18 cellular contexts compared by ENCODE assay signal in genomic region chr2:29066271-29066860, GRCh38. TPM values are rescaled to one million over a fixed set of nuclear protein-coding genes. Genes with fewer than 3 reads are reported as not detected.
DNase-seq lines count a peak whose midpoint lies in the region; ATAC-seq and TF ChIP-seq lines count a peak whose summit lies in the region.
"Had no signal": no experiment of that assay in that cellular context is flagged by ENCODE, and none has a peak within 500 bp of the region (broad histone marks: within the 10 kb centered on the region; RNA-seq: fewer than 3 reads in every experiment).

No MANE protein-coding gene starts in this region.

- no peaks in the 10 kb centered on the region for H3K27me3 ChIP-seq in left ventricle myocardium inferior (ENCODE audit: low read depth)
- no peaks in the 10 kb centered on the region for H3K27me3 ChIP-seq in esophagus (ENCODE audit: control insufficient read depth in 1 of 2, insufficient read depth in 2 of 2, low read length in 2 of 2)
- H3K27me3 ChIP-seq in mesenchymal stem cell (ENCODE audit: control insufficient read depth in 1 of 2, insufficient read depth in 1 of 2, low read length in 2 of 2): no peaks in the 10 kb centered on the region

- no peaks in the 10 kb centered on the region for H3K4me1 Mint-ChIP-seq in natural killer cell treated with Interleukin-12 subunit alpha and Interleukin-12 subunit beta and Interleukin-15 and Interleukin-18, amount 100 ng/mL, for 72 hours (ENCODE audit: low read depth in 2 of 2)
- H3K4me1 Mint-ChIP-seq: memory B cell had no signal

- H3K27me3 Mint-ChIP-seq in natural killer cell treated with Interleukin-12 subunit alpha and Interleukin-12 subunit beta and Interleukin-15 and Interleukin-18, amount 100 ng/mL, for 72 hours: no peaks in the 10 kb centered on the region
- H3K27me3 Mint-ChIP-seq: memory B cell had no signal

- no peak overlapping the region for H4K8ac ChIP-seq in mesenchymal stem cell (ENCODE audit: low read length)

- H3K27ac ChIP-seq in left ventricle myocardium inferior (replicated peaks) (no peak overlapping the region), esophagus (ENCODE audit: low read depth in 2 of 2, low read length in 1 of 2) (peak overlapping the region; percentile 81 to 99), mesenchymal stem cell (ENCODE audit: low read length, poor library complexity, severe bottlenecking) (no peak overlapping the region)
- H3K27ac ChIP-seq: A549, thoracic aorta had no signal

- no peaks in the 10 kb centered on the region for H3K9me3 ChIP-seq in left ventricle myocardium inferior (replicated peaks)
- H3K9me3 ChIP-seq in esophagus (ENCODE audit: control insufficient read depth in 2 of 2, insufficient read depth in 1 of 2, low read depth in 1 of 2, low read length in 1 of 2): no peaks in the 10 kb centered on the region
- no peaks in the 10 kb centered on the region for H3K9me3 ChIP-seq in mesenchymal stem cell (ENCODE audit: control insufficient read depth, low read length)
- H3K9me3 ChIP-seq: A549, thoracic aorta had no signal

- H3K18ac ChIP-seq in mesenchymal stem cell (ENCODE audit: low read depth in 1 of 2, low read length in 2 of 2): no peak overlapping the region

- H3K14ac ChIP-seq in mesenchymal stem cell (ENCODE audit: low read length in 2 of 2): no peak overlapping the region

- 48 to 61% methylated on average over 8 of the region's 8 CpGs for WGBS in esophagus, 2 donors
- 96% methylated on average over 8 of the region's 8 CpGs for whole genome bisulfite sequencing in mesenchymal stem cell

- H3K4me1 ChIP-seq in left ventricle myocardium inferior: peaks cover 12% of the 10 kb centered on the region
- peaks cover 13 to 36% of the 10 kb centered on the region in 2 donors for H3K4me1 ChIP-seq in esophagus (ENCODE audit: control insufficient read depth in 2 of 2, insufficient read depth in 2 of 2, low read length in 1 of 2)
- peaks cover 2% of the 10 kb centered on the region for H3K4me1 ChIP-seq in mesenchymal stem cell (ENCODE audit: control insufficient read depth, insufficient read depth, low read depth, low read length)
- H3K4me1 ChIP-seq: A549 had no signal

- no peak overlapping the region for H2AK5ac ChIP-seq in mesenchymal stem cell (ENCODE audit: low read length, severe bottlenecking)

- H3K36me3 Mint-ChIP-seq in natural killer cell treated with Interleukin-12 subunit alpha and Interleukin-12 subunit beta and Interleukin-15 and Interleukin-18, amount 100 ng/mL, for 72 hours: no peaks in the 10 kb centered on the region
- H3K36me3 Mint-ChIP-seq: memory B cell had no signal

- H3K9ac ChIP-seq in mesenchymal stem cell (ENCODE audit: low read length): no peak overlapping the region

- intact Hi-C loops in Right ventricle myocardium superior (cut with DNase I) (no loop called here), left ventricle myocardium inferior (cut with micrococcal nuclease) (no loop called here)

- no peaks in the 10 kb centered on the region for H3K9me3 Mint-ChIP-seq in natural killer cell treated with Interleukin-12 subunit alpha and Interleukin-12 subunit beta and Interleukin-15 and Interleukin-18, amount 100 ng/mL, for 72 hours
- H3K9me3 Mint-ChIP-seq: memory B cell had no signal

- no peak overlapping the region for H2BK5ac ChIP-seq in mesenchymal stem cell (ENCODE audit: low read depth, low read length, poor library complexity, severe bottlenecking)

- H4K91ac ChIP-seq in mesenchymal stem cell (ENCODE audit: low read length): no peak overlapping the region

- H3K36me3 ChIP-seq in left ventricle myocardium inferior (no peaks in the 10 kb centered on the region), esophagus (ENCODE audit: control insufficient read depth in 2 of 2, insufficient read depth in 2 of 2, low read length in 1 of 2) (no peaks in the 10 kb centered on the region), mesenchymal stem cell (ENCODE audit: control insufficient read depth in 1 of 2, insufficient read depth in 2 of 2, low read depth in 1 of 2, low read length in 2 of 2) (no peaks in the 10 kb centered on the region)
- H3K36me3 ChIP-seq: thoracic aorta had no signal

- no peak overlapping the region for H3K4me3 Mint-ChIP-seq in natural killer cell treated with Interleukin-12 subunit alpha and Interleukin-12 subunit beta and Interleukin-15 and Interleukin-18, amount 100 ng/mL, for 72 hours
- H3K4me3 Mint-ChIP-seq: memory B cell had no signal

- H3K27ac Mint-ChIP-seq in natural killer cell treated with Interleukin-12 subunit alpha and Interleukin-12 subunit beta and Interleukin-15 and Interleukin-18, amount 100 ng/mL, for 72 hours: no peak overlapping the region
- H3K27ac Mint-ChIP-seq: memory B cell, progenitor cell of endocrine pancreas had no signal

- no peak overlapping the region for H2BK120ac ChIP-seq in mesenchymal stem cell (ENCODE audit: low read depth, low read length)

- no peak for DNase-seq in Right ventricle myocardium superior
- no peak for DNase-seq in left ventricle myocardium inferior
- peak; percentile 45 for DNase-seq in mesenchymal stem cell
- DNase-seq in activated CD8-positive, alpha-beta memory T cell treated with anti-CD3 and anti-CD28 coated beads, Interleukin-2, amount 50 U/mL, for 4 hours: no peak
- no peak for DNase-seq in natural killer cell treated with Interleukin-12 subunit alpha and Interleukin-12 subunit beta and Interleukin-15 and Interleukin-18, amount 100 ng/mL, for 72 hours (ENCODE audit: low spot score)
- DNase-seq in mucosa of gallbladder (ENCODE audit: low spot score): no peak
- DNase-seq: activated CD4-positive, alpha-beta T cell treated with anti-CD3 and anti-CD28 coated beads, Interleukin-2, amount 50 U/mL, for 48 hours; activated naive CD4-positive, alpha-beta T cell treated with Interleukin-2 at 50 U/mL for 16 hours; cortex of kidney; H7; NCI-H146 had no signal

- H3K4ac ChIP-seq in mesenchymal stem cell (ENCODE audit: low read depth in 1 of 2, low read length in 2 of 2): no peak overlapping the region

- H3K4me3 ChIP-seq in left ventricle myocardium inferior (no peak overlapping the region), esophagus (ENCODE audit: low read depth in 1 of 2, low read length in 2 of 2) (no peak overlapping the region), mesenchymal stem cell (ENCODE audit: insufficient read depth in 1 of 2, low read depth in 1 of 2, low read length in 2 of 2) (peak overlapping the region in 1 of 2 experiments; percentile 3)
- H3K4me3 ChIP-seq: A549, thoracic aorta had no signal

- no peak for TF ChIP-seq CTCF in left ventricle myocardium inferior (IDR thresholded peaks at IDR 0.05; ENCODE audit: borderline replicate concordance)

- ATAC-seq in Right ventricle myocardium superior (ENCODE audit: poor library complexity) (peak; percentile 45), GM21825 (IDR thresholded peaks at IDR 0.05; ENCODE audit: unreplicated experiment) (no peak)
- no peak for ATAC-seq in natural killer cell treated with Interleukin-12 subunit alpha and Interleukin-12 subunit beta and Interleukin-15 and Interleukin-18, amount 100 ng/mL, for 72 hours
- ATAC-seq: A549 had no signal

- no peak overlapping the region for H2BK12ac ChIP-seq in mesenchymal stem cell (ENCODE audit: low read length in 2 of 2)

- H2AFZ ChIP-seq in mesenchymal stem cell (ENCODE audit: low read depth, low read length): no peak overlapping the region

- H3K23ac ChIP-seq in mesenchymal stem cell (ENCODE audit: low read length in 2 of 2): no peak overlapping the region

- no peaks in the 10 kb centered on the region for H3K79me1 ChIP-seq in mesenchymal stem cell (replicated peaks; ENCODE audit: low read length, poor library complexity, severe bottlenecking)

- H2BK15ac ChIP-seq in mesenchymal stem cell (ENCODE audit: low read depth, poor library complexity, severe bottlenecking): no peak overlapping the region

- no peak overlapping the region for H3K4me2 ChIP-seq in mesenchymal stem cell (ENCODE audit: low read length, poor library complexity, severe bottlenecking)
- H3K4me2 ChIP-seq: A549 had no signal

RNA-seq across cellular contexts. Expression of gene PCARE, which starts 8.0 kb away (rescaled TPM):
- total RNA-seq in Right ventricle myocardium superior (0.67 TPM), left ventricle myocardium inferior (0.74 TPM), mucosa of gallbladder (not detected)
- polyA plus RNA-seq in esophagus: under 1 TPM; 0.07 to 0.22 TPM
- not detected for polyA plus RNA-seq in mesenchymal stem cell (2013, experiment 1 of 2)
- polyA plus RNA-seq in mesenchymal stem cell (2013, experiment 2 of 2): not detected
- total RNA-seq in natural killer cell treated with Interleukin-12 subunit alpha and Interleukin-12 subunit beta and Interleukin-15 and Interleukin-18, amount 100 ng/mL, for 72 hours: not detected
- total RNA-seq: H7; progenitor cell of endocrine pancreas; T-helper 1 cell treated with Interleukin-12 subunit alpha and Interleukin-12 subunit beta and Interleukin-4 antibody, amounts not matched to agents 30 ng/mL and 1 ng/mL, for 36 hours; thoracic aorta had no signal
- polyA plus RNA-seq: A549 had no signal

RNA-seq across cellular contexts. Expression of gene CLIP4, which starts 48.8 kb away (rescaled TPM):
- 25.6 TPM for total RNA-seq in Right ventricle myocardium superior
- 33.6 TPM for total RNA-seq in left ventricle myocardium inferior
- 10 to 100 TPM; 12.4 to 16.8 TPM for polyA plus RNA-seq in esophagus
- 15.4 TPM for polyA plus RNA-seq in mesenchymal stem cell (2013, experiment 1 of 2)
- polyA plus RNA-seq in mesenchymal stem cell (2013, experiment 2 of 2): 16.1 TPM
- 10 to 100 TPM; 24.4 to 40.6 TPM for total RNA-seq in natural killer cell treated with Interleukin-12 subunit alpha and Interleukin-12 subunit beta and Interleukin-15 and Interleukin-18, amount 100 ng/mL, for 72 hours
- total RNA-seq in mucosa of gallbladder: 37.2 TPM

Comparison
In these comparisons a context has a peak if more than half of its experiments do, and no peak if none do; other contexts are left out.
1. H3K27ac ChIP-seq: peak in esophagus (2 of 2); none in left ventricle myocardium inferior (single experiment) and mesenchymal stem cell (single experiment).